In genomic region chr17:42010306-42010705, GRCh38 we compare ENCODE assay signal across 9 cellular contexts. TPM values are rescaled to one million over a fixed set of nuclear protein-coding genes. Genes with fewer than 3 reads are reported as not detected.
DNase-seq lines count a peak whose midpoint lies in the region; ATAC-seq and TF ChIP-seq lines count a peak whose summit lies in the region.
"Not testable (repeated sequence)": the region's sequence is repeated elsewhere in the genome, so short reads cannot be mapped to it uniquely, and the experiment has no call there.
"Had no signal": no experiment of that assay in that cellular context is flagged by ENCODE, and none has a peak within 500 bp of the region (broad histone marks: within the 10 kb centered on the region; RNA-seq: fewer than 3 reads in every experiment).

No MANE protein-coding gene starts in this region.

- H3K36me3 ChIP-seq in HEK293 (ENCODE audit: control insufficient read depth in 2 of 2, insufficient read depth in 1 of 2, low read length in 2 of 2): peaks cover 24 to 25% of the 10 kb centered on the region in 2 experiments
- not testable (repeated sequence) for H3K36me3 ChIP-seq in mammary epithelial cell (ENCODE audit: insufficient read depth, low read length)
- peaks cover 0 to 14% of the 10 kb centered on the region in 2 donors for H3K36me3 ChIP-seq in left lung

- H2AFZ ChIP-seq in mammary epithelial cell (ENCODE audit: low read depth, low read length): not testable (repeated sequence)

- CTCF ChIA-PET in HEK293 (lab: Yijun Ruan, JAX): interaction anchor here (2.1 kb wide), 1 partner anchor 8 kb away, joined by 15 read pairs; the partner anchor contains the start of genes DNAJC7 and NKIRAS2
- CTCF ChIA-PET in mammary epithelial cell (lab: Charles Lee; ENCODE audit: low non-redundant PET): not testable (repeated sequence)

- intact Hi-C loops in mammary epithelial cell (cut with micrococcal nuclease): loop anchor here (10.0 kb wide), 1 partner anchor 146 kb away; the partner anchor contains the start of gene KLHL11
- intact Hi-C loops in left lung (cut with DNase I): loop anchor here in 1 of 2 donors (10.0 kb wide), 1 partner anchor 46 kb away; the partner anchor contains the start of gene CNP

- not testable (repeated sequence) for H3K4me1 ChIP-seq in HEK293 (ENCODE audit: control insufficient read depth, insufficient read depth, low read length)
- H3K4me1 ChIP-seq in mammary epithelial cell (ENCODE audit: insufficient read depth, low read length): peaks cover 24% of the 10 kb centered on the region
- peaks cover 30 to 84% of the 10 kb centered on the region in 2 donors for H3K4me1 ChIP-seq in left lung

- not testable (repeated sequence) for BruUV-seq in mammary epithelial cell (replicated peaks; lab: Mats Ljungman, UMichigan)

- H3K9me3 ChIP-seq in HEK293 (ENCODE audit: control insufficient read depth, insufficient read depth, low read depth, low read length); mammary epithelial cell (replicated peaks; ENCODE audit: insufficient read depth, low read length); left lung: not testable (repeated sequence)

- dilution Hi-C loops in mammary epithelial cell (cut with HindIII; ENCODE audit: low sequenced_read_pairs): not testable (repeated sequence)

- ATAC-seq in left lung: peak; percentile 68

- in situ Hi-C loops in ACHN (cut with HindIII; ENCODE audit: low pct_ligation_motif_present, low pct_unique_long_range_greater_than_20kb, low sequenced_read_pairs); mammary epithelial cell (cut with MboI; ENCODE audit: low sequenced_read_pairs in 2 of 2): not testable (repeated sequence)

- H3K79me2 ChIP-seq in mammary epithelial cell (ENCODE audit: insufficient read depth, low read length): peaks cover 97% of the 10 kb centered on the region

- not testable (repeated sequence) for H3K4me3 ChIP-seq in HEK293 (ENCODE audit: low read depth, low read length); NB4 (ENCODE audit: low read depth, low read length); mammary epithelial cell (replicated peaks in 1 of 3; ENCODE audit: insufficient read depth in 1 of 3, low read depth in 2 of 3, low read length in 3 of 3); fibroblast of mammary gland (ENCODE audit: control insufficient read depth, low read depth, low read length); left lung

- H3K9ac ChIP-seq in mammary epithelial cell (ENCODE audit: insufficient read depth, low read length): peak overlapping the region; percentile 44

- H3K27ac ChIP-seq in HEK293 (ENCODE audit: extremely low read depth, low read depth, low read length): not testable (repeated sequence)
- H3K27ac ChIP-seq in mammary epithelial cell (ENCODE audit: insufficient read depth, low read depth, low read length) (peak overlapping the region; percentile 38), left lung (peak overlapping the region; percentile 33 to 72)

- not testable (repeated sequence) for H4K20me1 ChIP-seq in mammary epithelial cell (ENCODE audit: insufficient read depth, low read length)

- POLR2A ChIA-PET in HEK293 (lab: Yijun Ruan, JAX): interaction anchor here (1.2 kb wide), 1 partner anchor 10 kb away, joined by 5 read pairs; the partner anchor contains the start of gene NKIRAS2

- H3K4me2 ChIP-seq in mammary epithelial cell (ENCODE audit: insufficient read depth, low read depth, low read length): peak overlapping the region; percentile 57

- not testable (repeated sequence) for TF ChIP-seq CTCF in HEK293 (tag by site-specific recombination; IDR thresholded peaks at IDR 0.05); NB4 (IDR thresholded peaks at IDR 0.05; ENCODE audit: low read depth, low read length); mammary epithelial cell (conservative IDR thresholded peaks at IDR 0.05 in 1 of 2, IDR thresholded peaks at IDR 0.05 in 1 of 2; ENCODE audit: extremely low read depth in 1 of 2, insufficient read depth in 1 of 2, low read depth in 1 of 2, low read length in 2 of 2); fibroblast of mammary gland (conservative IDR thresholded peaks at IDR 0.05; ENCODE audit: control insufficient read depth, insufficient read depth, low read depth, low read length); left lung (IDR thresholded peaks at IDR 0.05)

- peak; percentile 27 for DNase-seq in ACHN
- DNase-seq in NB4 (ENCODE audit: low read depth): peak; percentile 59
- DNase-seq in UCSD-AML1 (lab: John Stamatoyannopoulos, UW; ENCODE audit: unreplicated experiment): peak; percentile 33
- DNase-seq in mammary epithelial cell: peak; percentile 62
- DNase-seq in fibroblast of mammary gland (ENCODE audit: low read depth): peak; percentile 62
- peak in 1 of 2 donors; percentile 47 for DNase-seq in left lung
- DNase-seq in renal cortical epithelial cell (ENCODE audit: low read depth): peak; percentile 58

- WGBS in mammary epithelial cell (ENCODE audit: low coverage, missing lambda C conversion rate): 20% methylated on average over 7 of the region's 7 CpGs

- not testable (repeated sequence) for TF ChIP-seq POLR2A in NB4 (IDR thresholded peaks at IDR 0.05; ENCODE audit: extremely low read depth, insufficient read length)

- not testable (repeated sequence) for H3K27me3 ChIP-seq in mammary epithelial cell (ENCODE audit: insufficient read depth, low read length); left lung

TF ChIP-seq in HEK293, 187 proteins besides CTCF, POLR2A, EP300 and RAD21:
- TF ChIP-seq SCRT1 (tag by site-specific recombination; IDR thresholded peaks at IDR 0.05; ENCODE audit: borderline replicate concordance) (0 out of 2 replicates have a peak, but pooled peaks have one; percentile 44), SCRT2 (tag by site-specific recombination; IDR thresholded peaks at IDR 0.05) (peak; percentile 86)

RNA-seq across cellular contexts. Expression of gene DNAJC7, which starts 6.9 kb away (rescaled TPM):
- total RNA-seq in mammary epithelial cell (10 to 100 TPM; 45.2 to 96.6 TPM), left lung (10 to 100 TPM; 62.1 to 82.0 TPM), renal cortical epithelial cell (67.6 and 107 TPM in 2 replicates)
- polyA plus RNA-seq in mammary epithelial cell: 38.1 TPM
- 103 TPM for polyA minus RNA-seq in mammary epithelial cell

RNA-seq across cellular contexts. Expression of gene NKIRAS2, which starts 9.6 kb away (rescaled TPM):
- 10 to 100 TPM; 28.1 to 40.2 TPM for total RNA-seq in mammary epithelial cell
- 37.8 TPM for polyA plus RNA-seq in mammary epithelial cell
- 77.6 TPM for polyA minus RNA-seq in mammary epithelial cell
- 10 to 100 TPM; 29.6 to 32.3 TPM for total RNA-seq in left lung
- total RNA-seq in renal cortical epithelial cell: 33.5 and 41.4 TPM in 2 replicates

RNA-seq across cellular contexts. Expression of gene C17orf113, which starts 40.1 kb away (rescaled TPM):
- total RNA-seq in mammary epithelial cell (1 to 10 TPM; 1.0 to 1.7 TPM), left lung (1 to 10 TPM in 1 of 2 donors, under 1 TPM in 1; 0.58 to 1.2 TPM), renal cortical epithelial cell (0.35 and 0.70 TPM in 2 replicates)
- polyA plus RNA-seq in mammary epithelial cell: 0.24 TPM
- polyA minus RNA-seq in mammary epithelial cell: not detected
- total RNA-seq: natural killer cell treated with Interleukin-12 subunit alpha and Interleukin-12 subunit beta and Interleukin-15 and Interleukin-18, amount 100 ng/mL, for 72 hours had no signal

RNA-seq across cellular contexts. Expression of gene CNP, which starts 43.7 kb away (rescaled TPM):
- total RNA-seq in mammary epithelial cell (10 to 100 TPM; 61.7 to 72.6 TPM), left lung (10 to 100 TPM; 61.5 to 64.9 TPM), renal cortical epithelial cell (51.4 and 78.5 TPM in 2 replicates)
- polyA plus RNA-seq in mammary epithelial cell: 40.4 TPM
- 69.9 TPM for polyA minus RNA-seq in mammary epithelial cell
